ENCODE assay signal across 8 cellular contexts in genomic region chr3:46565607-46566039, GRCh38. TPM values are rescaled to one million over a fixed set of nuclear protein-coding genes. Genes with fewer than 3 reads are reported as not detected.
DNase-seq lines count a peak whose midpoint lies in the region; ATAC-seq lines count a peak whose summit lies in the region.

No MANE protein-coding gene starts in this region.

- no peaks in the 10 kb centered on the region for H3K36me3 ChIP-seq in ES-I3 (ENCODE audit: insufficient read depth, low read length)

- H3K27ac Mint-ChIP-seq in activated T-helper 1 cell treated with anti-CD3 and anti-CD28 coated beads, Interleukin-12 subunit alpha, Interleukin-12 subunit beta, Interleukin-2, Interleukin-4 antibody, amounts not matched to agents 30 ng/mL and 10 ng/mL and 1 ng/mL, durations not matched to agents 14 hours and 24 hours and 36 hours: no peak overlapping the region

- H3K9me3 Mint-ChIP-seq in activated T-helper 1 cell treated with anti-CD3 and anti-CD28 coated beads, Interleukin-12 subunit alpha, Interleukin-12 subunit beta, Interleukin-2, Interleukin-4 antibody, amounts not matched to agents 30 ng/mL and 10 ng/mL and 1 ng/mL, durations not matched to agents 14 hours and 24 hours and 36 hours: no peaks in the 10 kb centered on the region

- peaks cover 53% of the 10 kb centered on the region for H3K27me3 Mint-ChIP-seq in activated T-helper 1 cell treated with anti-CD3 and anti-CD28 coated beads, Interleukin-12 subunit alpha, Interleukin-12 subunit beta, Interleukin-2, Interleukin-4 antibody, amounts not matched to agents 30 ng/mL and 10 ng/mL and 1 ng/mL, durations not matched to agents 14 hours and 24 hours and 36 hours (ENCODE audit: insufficient read depth)

- H3K4me3 Mint-ChIP-seq in activated T-helper 1 cell treated with anti-CD3 and anti-CD28 coated beads, Interleukin-12 subunit alpha, Interleukin-12 subunit beta, Interleukin-2, Interleukin-4 antibody, amounts not matched to agents 30 ng/mL and 10 ng/mL and 1 ng/mL, durations not matched to agents 14 hours and 24 hours and 36 hours: peak overlapping the region; percentile 60

- intact Hi-C loops in activated T-helper 1 cell treated with anti-CD3 and anti-CD28 coated beads, Interleukin-12 subunit alpha, Interleukin-12 subunit beta, Interleukin-2, Interleukin-4 antibody, amounts not matched to agents 30 ng/mL and 10 ng/mL and 1 ng/mL, durations not matched to agents 14 hours and 24 hours and 36 hours (cut with micrococcal nuclease): no loop called here
- intact Hi-C loops in left ventricle myocardium superior (cut with micrococcal nuclease): no loop called here

- ATAC-seq in left ventricle myocardium superior (peak; percentile 51), HG03025 (IDR thresholded peaks at IDR 0.05; ENCODE audit: low FRiP score, unreplicated experiment) (no peak)

- no peak for DNase-seq in activated T-helper 1 cell treated with anti-CD3 and anti-CD28 coated beads, Interleukin-12 subunit alpha, Interleukin-12 subunit beta, Interleukin-2, Interleukin-4 antibody, amounts not matched to agents 30 ng/mL and 10 ng/mL and 1 ng/mL, durations not matched to agents 14 hours and 24 hours and 36 hours (ENCODE audit: low spot score)
- DNase-seq in left ventricle myocardium superior (peak; percentile 73), retina (peak; percentile 58), NCI-H446 (lab: John Stamatoyannopoulos, UW) (no peak), NCI-H526 (lab: John Stamatoyannopoulos, UW) (no peak)
- DNase-seq in activated CD4-positive, alpha-beta T cell treated with anti-CD3 and anti-CD28 coated beads, Interleukin-2, amount 50 U/mL, for 48 hours: no peak

- H3K4me1 Mint-ChIP-seq in activated T-helper 1 cell treated with anti-CD3 and anti-CD28 coated beads, Interleukin-12 subunit alpha, Interleukin-12 subunit beta, Interleukin-2, Interleukin-4 antibody, amounts not matched to agents 30 ng/mL and 10 ng/mL and 1 ng/mL, durations not matched to agents 14 hours and 24 hours and 36 hours (ENCODE audit: low read depth): peaks cover 15% of the 10 kb centered on the region

- peaks cover 3% of the 10 kb centered on the region for H3K36me3 Mint-ChIP-seq in activated T-helper 1 cell treated with anti-CD3 and anti-CD28 coated beads, Interleukin-12 subunit alpha, Interleukin-12 subunit beta, Interleukin-2, Interleukin-4 antibody, amounts not matched to agents 30 ng/mL and 10 ng/mL and 1 ng/mL, durations not matched to agents 14 hours and 24 hours and 36 hours (ENCODE audit: low read depth)

- peaks cover 29% of the 10 kb centered on the region for H3K4me1 ChIP-seq in ES-I3 (ENCODE audit: insufficient read depth, low read length)

- no peaks in the 10 kb centered on the region; the same call in 1 of the 2 replicates for H3K9me3 ChIP-seq in ES-I3 (ENCODE audit: control insufficient read depth, insufficient read depth, low read length)

- peak overlapping the region; percentile 54 for H3K9ac ChIP-seq in ES-I3 (ENCODE audit: low read depth, low read length)

RNA-seq across cellular contexts. Expression of gene LRRC2, which starts 0.5 kb away (rescaled TPM):
- not detected in 2 replicates for total RNA-seq in activated T-helper 1 cell treated with anti-CD3 and anti-CD28 coated beads, Interleukin-12 subunit alpha, Interleukin-12 subunit beta, Interleukin-2, Interleukin-4 antibody, amounts not matched to agents 30 ng/mL and 10 ng/mL and 1 ng/mL, durations not matched to agents 14 hours and 24 hours and 36 hours
- 122 TPM for total RNA-seq in left ventricle myocardium superior

RNA-seq across cellular contexts. Expression of gene FAM240A, which starts 46.7 kb away (rescaled TPM):
- total RNA-seq in activated T-helper 1 cell treated with anti-CD3 and anti-CD28 coated beads, Interleukin-12 subunit alpha, Interleukin-12 subunit beta, Interleukin-2, Interleukin-4 antibody, amounts not matched to agents 30 ng/mL and 10 ng/mL and 1 ng/mL, durations not matched to agents 14 hours and 24 hours and 36 hours: not detected in 2 replicates
- not detected for total RNA-seq in left ventricle myocardium superior

Comparison
In these comparisons a context has a peak if more than half of its experiments do, and no peak if none do; other contexts are left out.
1. DNase-seq: peak in left ventricle myocardium superior (single experiment) and retina (single experiment); none in activated T-helper 1 cell treated with anti-CD3 and anti-CD28 coated beads, Interleukin-12 subunit alpha, Interleukin-12 subunit beta, Interleukin-2, Interleukin-4 antibody, amounts not matched to agents 30 ng/mL and 10 ng/mL and 1 ng/mL, durations not matched to agents 14 hours and 24 hours and 36 hours (single experiment), NCI-H446 (0 of 2), NCI-H526 (0 of 2) and activated CD4-positive, alpha-beta T cell treated with anti-CD3 and anti-CD28 coated beads, Interleukin-2, amount 50 U/mL, for 48 hours (0 of 2).
2. RNA of gene LRRC2, which starts 0.5 kb away (total RNA-seq): 122 TPM in left ventricle myocardium superior (single experiment); not detected in activated T-helper 1 cell treated with anti-CD3 and anti-CD28 coated beads, Interleukin-12 subunit alpha, Interleukin-12 subunit beta, Interleukin-2, Interleukin-4 antibody, amounts not matched to agents 30 ng/mL and 10 ng/mL and 1 ng/mL, durations not matched to agents 14 hours and 24 hours and 36 hours; every median in the first group is over 100 times any median in the second.